ENCODE assay signal across 9 cellular contexts in genomic region chr17:40538019-40538935, GRCh38. TPM values are rescaled to one million over a fixed set of nuclear protein-coding genes. Genes with fewer than 3 reads are reported as not detected.
DNase-seq lines count a peak whose midpoint lies in the region; ATAC-seq and TF ChIP-seq lines count a peak whose summit lies in the region.
"Had no signal": no experiment of that assay in that cellular context is flagged by ENCODE, and none has a peak within 500 bp of the region (broad histone marks: within the 10 kb centered on the region; RNA-seq: fewer than 3 reads in every experiment).

No MANE protein-coding gene starts in this region.

- no peaks in the 10 kb centered on the region for H3K27me3 ChIP-seq in CD4-positive, alpha-beta T cell (ENCODE audit: control insufficient read depth, insufficient read depth, low read length)

- DNase-seq in CD4-positive, alpha-beta T cell, result no peak
- DNase-seq in SW480 (ENCODE audit: low spot score), result peak; percentile 83
- peak; percentile 57 for DNase-seq in glomerular visceral epithelial cell (ENCODE audit: extremely low spot score)
- peak; percentile 71 for DNase-seq in posterior vena cava (ENCODE audit: low spot score)
- no peak for DNase-seq in NCI-H128 (lab: John Stamatoyannopoulos, UW; ENCODE audit: unreplicated experiment)
- no peak for DNase-seq in NCI-H526 (lab: John Stamatoyannopoulos, UW)
- DNase-seq in HK-2 (ENCODE audit: unreplicated experiment), result no peak
- no peak for DNase-seq in NCI-H748 treated with DMSO at 0.1 percent for 48 hours (lab: John Stamatoyannopoulos, UW)
- DNase-seq: NCI-H526 treated with DMSO at 0.1 percent for 48 hours had no signal

- CTCF ChIA-PET in CD4-positive, alpha-beta T cell (lab: Charles Lee), result interaction anchor here (1.0 to 11.6 kb wide), 2 partner anchors 24 to 139 kb away, joined by 3 to 147 read pairs; partner anchors contain the start of gene CCR7

- H3K4me1 Mint-ChIP-seq in CD4-positive, alpha-beta T cell (ENCODE audit: low read depth), result peaks cover 94% of the 10 kb centered on the region

- peaks cover 8% of the 10 kb centered on the region for H3K36me3 Mint-ChIP-seq in CD4-positive, alpha-beta T cell (ENCODE audit: low read depth)

- H3K9me3 ChIP-seq in CD4-positive, alpha-beta T cell (ENCODE audit: control insufficient read depth, low read length), result no peaks in the 10 kb centered on the region

- intact Hi-C loops in CD4-positive, alpha-beta T cell (cut with DNase I, micrococcal nuclease), result loop anchor here in 1 of 2 experiments (5.0 kb wide), 1 partner anchor 226 kb away; no protein-coding TSS in a partner anchor
- intact Hi-C loops in posterior vena cava (cut with DNase I), result loop anchor here in 1 of 2 donors (10.0 kb wide), 2 partner anchors 143 to 173 kb away; partner anchors contain the start of gene GJD3

- H3K4me3 Mint-ChIP-seq in CD4-positive, alpha-beta T cell, result no peak overlapping the region

- peaks cover 4% of the 10 kb centered on the region for H3K27me3 Mint-ChIP-seq in CD4-positive, alpha-beta T cell

- H3K9me3 Mint-ChIP-seq in CD4-positive, alpha-beta T cell, result no peaks in the 10 kb centered on the region

- TF ChIP-seq CTCF in CD4-positive, alpha-beta T cell (IDR thresholded peaks at IDR 0.05), result no peak

- no peak overlapping the region for H3K27ac ChIP-seq in CD4-positive, alpha-beta T cell (ENCODE audit: low read depth, low read length)

- POLR2A ChIA-PET in CD4-positive, alpha-beta T cell (lab: Charles Lee), result interaction anchor here (0.8 to 18.9 kb wide), 3 partner anchors 18 to 112 kb away, joined by 3 to 668 read pairs (median 6); partner anchors contain the start of gene CCR7

- peak overlapping the region; percentile 98 for H3K27ac Mint-ChIP-seq in CD4-positive, alpha-beta T cell

- ATAC-seq in CD4-positive, alpha-beta T cell (ENCODE audit: poor library complexity), result no peak

RNA-seq across cellular contexts. Expression of gene CCR7, which starts 27.0 kb away (rescaled TPM):
- total RNA-seq in CD4-positive, alpha-beta T cell, result 100 to 1,000 TPM; 170 to 180 TPM
- under 1 TPM; 0.46 to 0.62 TPM for total RNA-seq in posterior vena cava

RNA-seq across cellular contexts. Expression of gene TNS4, which starts 36.9 kb away (rescaled TPM):
- total RNA-seq in CD4-positive, alpha-beta T cell, result 1 to 10 TPM; 3.0 to 4.2 TPM
- under 1 TPM; 0.14 to 0.38 TPM for total RNA-seq in posterior vena cava

Comparison
In these comparisons a context has a peak if more than half of its experiments do, and no peak if none do; other contexts are left out.
1. DNase-seq: peak in SW480 (single experiment), glomerular visceral epithelial cell (single experiment) and posterior vena cava (single experiment); none in CD4-positive, alpha-beta T cell (0 of 10), NCI-H128 (single experiment), NCI-H526 (0 of 2), HK-2 (single experiment) and NCI-H748 treated with DMSO at 0.1 percent for 48 hours (single experiment).
2. RNA of gene CCR7, which starts 27.0 kb away (total RNA-seq): 170 to 180 TPM in CD4-positive, alpha-beta T cell; 0.46 to 0.62 TPM in posterior vena cava; every median in the first group is over 100 times any median in the second.